8 cellular contexts compared by ENCODE assay signal in genomic region chr15:76340198-76340801, GRCh38. TPM values are rescaled to one million over a fixed set of nuclear protein-coding genes. Genes with fewer than 3 reads are reported as not detected.
DNase-seq lines count a peak whose midpoint lies in the region; ATAC-seq and TF ChIP-seq lines count a peak whose summit lies in the region.

No MANE protein-coding gene starts in this region.

- peak overlapping the region; percentile 82 for H3K4me3 Mint-ChIP-seq in central memory CD8-positive, alpha-beta T cell
- peak overlapping the region; percentile 59 for H3K4me3 Mint-ChIP-seq in mesothelial cell of epicardium

- no peaks in the 10 kb centered on the region for H3K9me3 Mint-ChIP-seq in central memory CD8-positive, alpha-beta T cell
- H3K9me3 Mint-ChIP-seq in mesothelial cell of epicardium = no peaks in the 10 kb centered on the region

- DNase-seq in DMS114 treated with DMSO at 0.1 percent for 48 hours (lab: John Stamatoyannopoulos, UW; ENCODE audit: unreplicated experiment) (peak; percentile 43), NCI-H1092 treated with DMSO at 0.1 percent for 48 hours (lab: John Stamatoyannopoulos, UW) (peak; percentile 31), mesothelial cell of epicardium (ENCODE audit: low spot score in 2 of 2, unreplicated experiment in 2 of 2) (peak in 1 of 2 experiments; percentile 57), T1000 (lab: John Stamatoyannopoulos, UW) (no peak)
- no peak for DNase-seq in central memory CD8-positive, alpha-beta T cell (ENCODE audit: low spot score in 2 of 2)
- no peak for DNase-seq in central memory CD4-positive, alpha-beta T cell

- peak; percentile 20 for ATAC-seq in central memory CD8-positive, alpha-beta T cell (replicated peaks; ENCODE audit: extremely low read depth, poor library complexity, severe bottlenecking)
- no peak for ATAC-seq in GM19351 (IDR thresholded peaks at IDR 0.05; ENCODE audit: unreplicated experiment)
- no peak for ATAC-seq in HG03025 (IDR thresholded peaks at IDR 0.05; ENCODE audit: low FRiP score, unreplicated experiment)

- H3K4me1 Mint-ChIP-seq in central memory CD8-positive, alpha-beta T cell = peaks cover 62% of the 10 kb centered on the region
- H3K4me1 Mint-ChIP-seq in mesothelial cell of epicardium = peaks cover 50% of the 10 kb centered on the region

- H3K27me3 Mint-ChIP-seq in central memory CD8-positive, alpha-beta T cell = peaks cover 94% of the 10 kb centered on the region
- H3K27me3 Mint-ChIP-seq in mesothelial cell of epicardium (ENCODE audit: low read depth) = peaks cover 93% of the 10 kb centered on the region

- TF ChIP-seq CTCF in mesothelial cell of epicardium (IDR thresholded peaks at IDR 0.05; ENCODE audit: unreplicated experiment) = no peak

- peaks cover 23% of the 10 kb centered on the region for H3K36me3 Mint-ChIP-seq in central memory CD8-positive, alpha-beta T cell (ENCODE audit: insufficient read depth)
- no peaks in the 10 kb centered on the region for H3K36me3 Mint-ChIP-seq in mesothelial cell of epicardium

- no peak overlapping the region for H3K27ac Mint-ChIP-seq in central memory CD8-positive, alpha-beta T cell (ENCODE audit: low read depth)
- no peak overlapping the region for H3K27ac Mint-ChIP-seq in mesothelial cell of epicardium

RNA-seq across cellular contexts. Expression of gene ISL2, which starts 3.7 kb away (rescaled TPM):
- total RNA-seq in mesothelial cell of epicardium = 1.2 to 1.5 TPM (median 1.2 TPM) in 3 replicates

RNA-seq across cellular contexts. Expression of gene ETFA, which starts 29.0 kb away (rescaled TPM):
- total RNA-seq in mesothelial cell of epicardium = 98.4 to 107 TPM (median 107 TPM) in 3 replicates

Comparison
In these comparisons a context has a peak if more than half of its experiments do, and no peak if none do; other contexts are left out.
1. DNase-seq: peak in DMS114 treated with DMSO at 0.1 percent for 48 hours (single experiment) and NCI-H1092 treated with DMSO at 0.1 percent for 48 hours (single experiment); none in central memory CD8-positive, alpha-beta T cell (0 of 2), T1000 (single experiment) and central memory CD4-positive, alpha-beta T cell (single experiment).